8 cellular contexts compared by ENCODE assay signal in genomic region chr21:17819878-17820232, GRCh38. TPM values are rescaled to one million over a fixed set of nuclear protein-coding genes. Genes with fewer than 3 reads are reported as not detected.
A peak's percentile ranks its signal among the peaks of the same experiment; 100 is the strongest.
DNase-seq lines count a peak whose midpoint lies in the region; ATAC-seq, FAIRE-seq and TF ChIP-seq lines count a peak whose summit lies in the region.

No MANE protein-coding gene starts in this region.

- H3K27me3 ChIP-seq in BE2C (no peaks in the 10 kb centered on the region), NT2/D1 (ENCODE audit: insufficient read depth, insufficient read length) (no peaks in the 10 kb centered on the region)

- H3K27ac Mint-ChIP-seq in memory B cell: peak overlapping the region; percentile 96

- H3K36me3 Mint-ChIP-seq in memory B cell: no peaks in the 10 kb centered on the region

- TF ChIP-seq CTCF in BE2C (IDR thresholded peaks at IDR 0.05; ENCODE audit: low read depth, low read length): no peak

- H3K4me3 Mint-ChIP-seq in memory B cell: peak overlapping the region; percentile 92

- peaks cover 10% of the 10 kb centered on the region for H3K4me1 Mint-ChIP-seq in memory B cell

- H3K4me3 ChIP-seq in BE2C (ENCODE audit: low read depth, low read length) (peak overlapping the region; percentile 86), NT2/D1 (ENCODE audit: insufficient read length, low read depth) (peak overlapping the region; percentile 86)

- FAIRE-seq in urothelium cell line (lab: Jason Lieb, UNC): no peak

- no peaks in the 10 kb centered on the region for H3K9me3 ChIP-seq in BE2C
- no peaks in the 10 kb centered on the region for H3K9me3 ChIP-seq in NT2/D1 (ENCODE audit: insufficient read depth, low read length)

- H3K9ac ChIP-seq in NT2/D1 (ENCODE audit: insufficient read length, low read depth): peak overlapping the region; percentile 94

- no peaks in the 10 kb centered on the region for H3K9me3 Mint-ChIP-seq in memory B cell

- H3K36me3 ChIP-seq in BE2C: peaks cover 14% of the 10 kb centered on the region
- peaks cover 25% of the 10 kb centered on the region for H3K36me3 ChIP-seq in NT2/D1 (ENCODE audit: insufficient read depth, insufficient read length, low read length)

- ATAC-seq in GM18868 (IDR thresholded peaks at IDR 0.05; ENCODE audit: unreplicated experiment) (peak; percentile 70), HG03039 (IDR thresholded peaks at IDR 0.05; ENCODE audit: unreplicated experiment) (peak; percentile 60), memory B cell (ENCODE audit: low read depth) (peak; percentile 69)

- no peaks in the 10 kb centered on the region for H3K27me3 Mint-ChIP-seq in memory B cell

- no peak for DNase-seq in BE2C
- DNase-seq in NT2/D1 (ENCODE audit: low read depth, low spot score): no peak
- peak; percentile 76 for DNase-seq in central memory CD4-positive, alpha-beta T cell
- DNase-seq in memory B cell (ENCODE audit: low spot score in 2 of 2): no peak
- peak; percentile 7 for DNase-seq in urothelium cell line (ENCODE audit: low spot score)
- no peak for DNase-seq in foreskin melanocyte

- peaks cover 2% of the 10 kb centered on the region; the same call in 1 of the 2 replicates for H3K4me1 ChIP-seq in BE2C
- H3K4me1 ChIP-seq in NT2/D1 (ENCODE audit: insufficient read depth, insufficient read length): no peaks in the 10 kb centered on the region

RNA-seq across cellular contexts. Expression of gene C21orf91, which starts 0.7 kb away (rescaled TPM):
- 8.2 TPM for polyA plus RNA-seq in BE2C (2012; ENCODE audit: insufficient read depth, insufficient read length, low read depth)

Comparison
In these comparisons a context has a peak if more than half of its experiments do, and no peak if none do; other contexts are left out.
1. DNase-seq: peak in central memory CD4-positive, alpha-beta T cell (single experiment) and urothelium cell line (single experiment); none in BE2C (single experiment), NT2/D1 (single experiment), memory B cell (0 of 2) and foreskin melanocyte (single experiment).
2. Peak in every context shown above with its lines, with median percentiles within 50 percentile points of each other: ATAC-seq.